ENCODE assay signal across 8 cellular contexts in the genomic region with DNA sequence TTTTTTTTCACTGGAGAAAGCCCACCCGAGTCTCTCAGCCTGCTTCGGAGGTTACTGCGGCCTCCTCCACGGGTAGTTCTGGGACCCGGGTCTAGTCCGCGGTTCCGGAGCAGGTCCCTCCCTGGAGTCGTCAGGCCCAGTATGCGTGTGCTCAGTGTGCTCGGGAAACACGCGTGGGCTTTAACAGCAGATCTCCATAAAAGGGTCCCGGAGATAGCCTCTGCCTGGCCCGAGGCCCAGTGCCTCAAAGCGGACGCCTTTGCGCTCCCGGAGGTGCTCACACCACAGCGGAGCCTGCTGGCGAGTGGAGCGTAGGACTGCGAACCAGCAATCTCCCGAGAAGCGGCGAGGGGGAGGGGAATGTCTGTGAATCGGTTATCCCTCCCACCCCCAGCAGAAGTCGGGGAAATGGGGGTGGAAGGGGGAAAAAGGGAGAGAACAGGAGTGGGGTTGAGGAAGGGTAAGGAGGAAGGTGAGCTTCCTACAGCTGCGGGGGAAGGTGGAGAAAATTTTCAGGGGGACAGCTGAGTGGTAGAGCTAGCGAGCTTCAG. TPM values are rescaled to one million over a fixed set of nuclear protein-coding genes. Genes with fewer than 3 reads are reported as not detected.
A peak's percentile ranks its signal among the peaks of the same experiment; 100 is the strongest.
DNase-seq lines count a peak whose midpoint lies in the region; ATAC-seq and TF ChIP-seq lines count a peak whose summit lies in the region.

No MANE protein-coding gene starts in this region.

- no peaks in the 10 kb centered on the region for H3K9me3 ChIP-seq in lower lobe of right lung
- H3K9me3 ChIP-seq in stomach smooth muscle (ENCODE audit: control insufficient read depth in 2 of 2, low read length in 2 of 2), result peaks cover 0 to 6% of the 10 kb centered on the region in 2 donors

- H3K4me3 ChIP-seq in HFF-Myc (replicated peaks; ENCODE audit: low read depth, low read length) (peak overlapping the region; percentile 36), lower lobe of right lung (peak overlapping the region; percentile 43), stomach smooth muscle (ENCODE audit: low read length in 2 of 2) (peak overlapping the region; percentile 49 to 51)

- H3K9me3 Mint-ChIP-seq in chondrocyte (ENCODE audit: low read depth), result peaks cover 16% of the 10 kb centered on the region

- DNase-seq in HFF-Myc (ENCODE audit: extremely low read depth, low read depth), result no peak
- DNase-seq in NCI-H460 (ENCODE audit: extremely low read depth, low read depth), result peak; percentile 71
- DNase-seq in chondrocyte (ENCODE audit: low spot score), result no peak
- no peak for DNase-seq in lower lobe of right lung
- no peak for DNase-seq in effector CD4-positive, alpha-beta T cell
- no peak for DNase-seq in COR-L47 (lab: John Stamatoyannopoulos, UW)

- peak overlapping the region; percentile 65 for H3K4me3 Mint-ChIP-seq in chondrocyte (ENCODE audit: unreplicated experiment)

- TF ChIP-seq CTCF in HFF-Myc (IDR thresholded peaks at IDR 0.05; ENCODE audit: low read depth, low read length, missing control alignments) (peak; percentile 73), chondrocyte (IDR thresholded peaks at IDR 0.05) (peak; percentile 77), lower lobe of right lung (IDR thresholded peaks at IDR 0.05) (peak; percentile 38)

- intact Hi-C loops in lower lobe of right lung (cut with DNase I), result no loop called here

- peak; percentile 88 for ATAC-seq in GM18498 (IDR thresholded peaks at IDR 0.05; ENCODE audit: unreplicated experiment)
- peak; percentile 83 to 91 for ATAC-seq in lower lobe of right lung

- H3K4me1 Mint-ChIP-seq in chondrocyte (ENCODE audit: low read depth), result peaks cover 21% of the 10 kb centered on the region

- H3K27ac ChIP-seq in lower lobe of right lung, result no peak overlapping the region
- no peak overlapping the region for H3K27ac ChIP-seq in stomach smooth muscle (ENCODE audit: low read length)

- H3K27me3 ChIP-seq in lower lobe of right lung (ENCODE audit: low read depth), result peaks cover 79% of the 10 kb centered on the region
- peaks cover 53 to 57% of the 10 kb centered on the region in 2 donors for H3K27me3 ChIP-seq in stomach smooth muscle (ENCODE audit: control insufficient read depth in 1 of 2, insufficient read depth in 2 of 2, low read length in 2 of 2)

- peaks cover 82% of the 10 kb centered on the region for H3K27me3 Mint-ChIP-seq in chondrocyte (ENCODE audit: low read depth)

- no peak overlapping the region for H3K9ac ChIP-seq in stomach smooth muscle (ENCODE audit: low read length in 2 of 2)

- H3K36me3 Mint-ChIP-seq in chondrocyte (ENCODE audit: low read depth), result peaks cover 29% of the 10 kb centered on the region

- peak overlapping the region; percentile 45 for H3K27ac Mint-ChIP-seq in chondrocyte (ENCODE audit: unreplicated experiment)

- H3K4me1 ChIP-seq in lower lobe of right lung (peaks cover 21% of the 10 kb centered on the region), stomach smooth muscle (ENCODE audit: control insufficient read depth, insufficient read depth, low read length) (peaks cover 9% of the 10 kb centered on the region)

- H3K36me3 ChIP-seq in lower lobe of right lung (no peaks in the 10 kb centered on the region), stomach smooth muscle (ENCODE audit: control insufficient read depth in 2 of 2, insufficient read depth in 2 of 2, low read length in 2 of 2) (no peaks in the 10 kb centered on the region)

RNA-seq across cellular contexts. Expression of a gene that starts 28.7 kb away (rescaled TPM):
- not detected in 2 replicates for total RNA-seq in NCI-H460 (2014; rRNA removed; shearing (Covaris generic))
- polyA plus RNA-seq in NCI-H460 (2014; cell fraction: nucleus; rRNA removed), result not detected in 2 replicates
- total RNA-seq in chondrocyte (20.7 to 31.7 TPM (median 21.2 TPM) in 3 replicates), lower lobe of right lung (8.4 TPM)

RNA-seq across cellular contexts. Expression of a gene that starts 29.1 kb away (rescaled TPM):
- total RNA-seq in NCI-H460 (2014; rRNA removed; shearing (Covaris generic)), result not detected in 2 replicates
- polyA plus RNA-seq in NCI-H460 (2014; cell fraction: nucleus; rRNA removed), result not detected in 2 replicates
- total RNA-seq in chondrocyte (3.2 to 7.5 TPM (median 3.5 TPM) in 3 replicates), lower lobe of right lung (2.4 TPM)

RNA-seq across cellular contexts. Expression of a gene that starts 43.6 kb away (rescaled TPM):
- not detected in 2 replicates for total RNA-seq in NCI-H460 (2014; rRNA removed; shearing (Covaris generic))
- not detected in 2 replicates for polyA plus RNA-seq in NCI-H460 (2014; cell fraction: nucleus; rRNA removed)
- 247 to 252 TPM (median 247 TPM) in 3 replicates for total RNA-seq in chondrocyte
- total RNA-seq in lower lobe of right lung, result 17.9 TPM

Comparison
In these comparisons a context has a peak if more than half of its experiments do, and no peak if none do; other contexts are left out.
1. RNA of a gene that starts 43.6 kb away (total RNA-seq): 247 to 252 TPM in chondrocyte and 17.9 TPM in lower lobe of right lung (single experiment); not detected in NCI-H460; every median in the first group is over 10 times any median in the second.
2. Peak in every context shown above with its lines, with median percentiles within 50 percentile points of each other: H3K4me3 ChIP-seq and CTCF ChIP-seq.